Comparison of ENCODE assay signal across 1 cellular context in the genomic region with DNA sequence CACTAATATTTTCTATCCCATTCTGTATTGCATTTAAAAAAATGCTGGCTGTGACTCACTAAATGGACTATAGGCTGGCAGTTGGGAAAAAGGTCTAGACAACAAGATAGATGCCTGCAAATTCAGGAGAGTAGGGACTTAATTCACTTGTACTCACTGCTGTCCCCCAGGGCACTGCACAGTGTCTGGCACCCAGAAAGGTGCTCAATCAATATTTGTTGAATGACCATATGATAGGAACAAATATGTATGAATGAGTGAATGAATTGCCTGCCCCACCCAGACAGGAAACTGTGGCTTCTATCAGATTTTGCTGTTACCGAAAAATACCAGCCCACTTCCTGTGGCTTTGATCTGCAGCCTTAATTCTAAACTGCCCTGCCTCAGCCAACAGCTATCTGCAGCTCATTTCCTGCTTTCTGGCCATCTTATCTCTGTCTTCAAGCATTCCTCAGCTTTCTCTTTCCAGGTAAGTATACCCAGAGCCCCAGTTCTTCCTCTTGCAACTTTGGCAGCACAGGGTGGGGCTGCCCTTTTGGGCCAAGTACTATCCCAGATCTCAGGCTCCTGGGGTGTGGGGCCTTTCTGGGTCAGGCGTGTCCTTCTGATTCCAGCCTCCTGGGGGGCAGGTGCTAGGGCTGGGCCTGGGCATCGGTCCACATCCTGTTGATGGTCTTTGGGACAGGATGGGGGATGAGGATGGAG.
TF ChIP-seq lines count a peak whose summit lies in the region.

No MANE protein-coding gene starts in this region.

TF ChIP-seq in WTC11, 78 proteins besides CTCF, POLR2A, EP300 and RAD21 (continued from another document):
- TF ChIP-seq, protein P1, sequence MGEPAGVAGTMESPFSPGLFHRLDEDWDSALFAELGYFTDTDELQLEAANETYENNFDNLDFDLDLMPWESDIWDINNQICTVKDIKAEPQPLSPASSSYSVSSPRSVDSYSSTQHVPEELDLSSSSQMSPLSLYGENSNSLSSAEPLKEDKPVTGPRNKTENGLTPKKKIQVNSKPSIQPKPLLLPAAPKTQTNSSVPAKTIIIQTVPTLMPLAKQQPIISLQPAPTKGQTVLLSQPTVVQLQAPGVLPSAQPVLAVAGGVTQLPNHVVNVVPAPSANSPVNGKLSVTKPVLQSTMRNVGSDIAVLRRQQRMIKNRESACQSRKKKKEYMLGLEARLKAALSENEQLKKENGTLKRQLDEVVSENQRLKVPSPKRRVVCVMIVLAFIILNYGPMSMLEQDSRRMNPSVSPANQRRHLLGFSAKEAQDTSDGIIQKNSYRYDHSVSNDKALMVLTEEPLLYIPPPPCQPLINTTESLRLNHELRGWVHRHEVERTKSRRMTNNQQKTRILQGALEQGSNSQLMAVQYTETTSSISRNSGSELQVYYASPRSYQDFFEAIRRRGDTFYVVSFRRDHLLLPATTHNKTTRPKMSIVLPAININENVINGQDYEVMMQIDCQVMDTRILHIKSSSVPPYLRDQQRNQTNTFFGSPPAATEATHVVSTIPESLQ (CRISPR knock-in tag; IDR thresholded peaks at IDR 0.05): no peak
- TF ChIP-seq, protein P2, sequence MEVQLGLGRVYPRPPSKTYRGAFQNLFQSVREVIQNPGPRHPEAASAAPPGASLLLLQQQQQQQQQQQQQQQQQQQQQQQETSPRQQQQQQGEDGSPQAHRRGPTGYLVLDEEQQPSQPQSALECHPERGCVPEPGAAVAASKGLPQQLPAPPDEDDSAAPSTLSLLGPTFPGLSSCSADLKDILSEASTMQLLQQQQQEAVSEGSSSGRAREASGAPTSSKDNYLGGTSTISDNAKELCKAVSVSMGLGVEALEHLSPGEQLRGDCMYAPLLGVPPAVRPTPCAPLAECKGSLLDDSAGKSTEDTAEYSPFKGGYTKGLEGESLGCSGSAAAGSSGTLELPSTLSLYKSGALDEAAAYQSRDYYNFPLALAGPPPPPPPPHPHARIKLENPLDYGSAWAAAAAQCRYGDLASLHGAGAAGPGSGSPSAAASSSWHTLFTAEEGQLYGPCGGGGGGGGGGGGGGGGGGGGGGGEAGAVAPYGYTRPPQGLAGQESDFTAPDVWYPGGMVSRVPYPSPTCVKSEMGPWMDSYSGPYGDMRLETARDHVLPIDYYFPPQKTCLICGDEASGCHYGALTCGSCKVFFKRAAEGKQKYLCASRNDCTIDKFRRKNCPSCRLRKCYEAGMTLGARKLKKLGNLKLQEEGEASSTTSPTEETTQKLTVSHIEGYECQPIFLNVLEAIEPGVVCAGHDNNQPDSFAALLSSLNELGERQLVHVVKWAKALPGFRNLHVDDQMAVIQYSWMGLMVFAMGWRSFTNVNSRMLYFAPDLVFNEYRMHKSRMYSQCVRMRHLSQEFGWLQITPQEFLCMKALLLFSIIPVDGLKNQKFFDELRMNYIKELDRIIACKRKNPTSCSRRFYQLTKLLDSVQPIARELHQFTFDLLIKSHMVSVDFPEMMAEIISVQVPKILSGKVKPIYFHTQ (CRISPR knock-in tag; IDR thresholded peaks at IDR 0.05): no peak
- TF ChIP-seq, protein P3, sequence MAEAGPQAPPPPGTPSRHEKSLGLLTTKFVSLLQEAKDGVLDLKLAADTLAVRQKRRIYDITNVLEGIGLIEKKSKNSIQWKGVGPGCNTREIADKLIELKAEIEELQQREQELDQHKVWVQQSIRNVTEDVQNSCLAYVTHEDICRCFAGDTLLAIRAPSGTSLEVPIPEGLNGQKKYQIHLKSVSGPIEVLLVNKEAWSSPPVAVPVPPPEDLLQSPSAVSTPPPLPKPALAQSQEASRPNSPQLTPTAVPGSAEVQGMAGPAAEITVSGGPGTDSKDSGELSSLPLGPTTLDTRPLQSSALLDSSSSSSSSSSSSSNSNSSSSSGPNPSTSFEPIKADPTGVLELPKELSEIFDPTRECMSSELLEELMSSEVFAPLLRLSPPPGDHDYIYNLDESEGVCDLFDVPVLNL (CRISPR knock-in tag; IDR thresholded peaks at IDR 0.05; ENCODE audit: borderline replicate concordance, low read depth): no peak
- no peak for TF ChIP-seq NR3C1 (CRISPR knock-in tag; conservative IDR thresholded peaks at IDR 0.05; ENCODE audit: low read depth)
